Comparison of ENCODE assay signal across 16 cellular contexts in the genomic region with DNA sequence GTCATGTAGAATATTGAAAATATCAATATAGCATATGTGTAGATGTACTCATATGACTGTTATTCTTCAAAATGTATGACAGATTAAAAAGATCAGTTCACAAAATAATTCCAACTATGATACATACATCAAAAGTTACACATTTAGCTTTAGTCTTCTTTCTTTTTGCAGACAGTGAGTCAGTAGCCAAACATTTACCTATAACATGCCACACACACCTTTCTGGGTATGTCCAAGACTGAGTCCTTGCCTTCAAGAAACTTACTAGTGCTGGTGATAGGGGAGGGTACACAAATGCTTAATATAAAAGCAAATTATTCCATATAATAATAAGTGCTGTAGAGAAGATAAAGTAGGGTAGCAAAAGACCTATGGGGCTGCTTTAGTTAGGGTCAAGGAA.
A peak's percentile ranks its signal among the peaks of the same experiment; 100 is the strongest.
DNase-seq lines count a peak whose midpoint lies in the region; ATAC-seq, FAIRE-seq and TF ChIP-seq lines count a peak whose summit lies in the region.
"Had no signal": no experiment of that assay in that cellular context is flagged by ENCODE, and none has a peak within 500 bp of the region (broad histone marks: within the 10 kb centered on the region; RNA-seq: fewer than 3 reads in every experiment).

No MANE protein-coding gene starts in this region.

- H4K20me1 ChIP-seq in PC-3 (ENCODE audit: low read length), result no peaks in the 10 kb centered on the region
- no peaks in the 10 kb centered on the region for H4K20me1 ChIP-seq in keratinocyte (ENCODE audit: control insufficient read depth, extremely low read depth, insufficient read depth, low read length)
- H4K20me1 ChIP-seq: BLaER1 had no signal

- H3K4me2 ChIP-seq in PC-3 (ENCODE audit: low read length), result no peak overlapping the region
- no peak overlapping the region for H3K4me2 ChIP-seq in keratinocyte (ENCODE audit: control insufficient read depth, extremely low read depth, insufficient read depth, low read depth, low read length)
- H3K4me2 ChIP-seq: BLaER1 had no signal

- DNase-seq in PC-3 (peak; percentile 26), bronchial epithelial cell (ENCODE audit: low read depth) (peak; percentile 40), keratinocyte (ENCODE audit: low read depth, low spot score) (peak; percentile 7), NCI-H774 (lab: John Stamatoyannopoulos, UW) (no peak), Ammon's horn (ENCODE audit: low spot score) (no peak), hippocampal formation (lab: John Stamatoyannopoulos, UW) (no peak)
- DNase-seq in activated CD4-positive, alpha-beta T cell treated with anti-CD3 and anti-CD28 coated beads, Interleukin-2, amount 10 ng/mL, durations not matched to agents 7 days and 5 days, result no peak
- DNase-seq: ACHN; AML-193; CD8-positive, alpha-beta T cell; HCEC 1CT had no signal

- no peak overlapping the region for H3K4me3 Mint-ChIP-seq in activated CD4-positive, alpha-beta T cell treated with anti-CD3 and anti-CD28 coated beads, Interleukin-2, amount 10 ng/mL, durations not matched to agents 7 days and 5 days
- H3K4me3 Mint-ChIP-seq: CD8-positive, alpha-beta T cell had no signal

- H3K9me1 ChIP-seq in keratinocyte (ENCODE audit: control insufficient read depth, extremely low read depth, insufficient read depth, low read length), result no peaks in the 10 kb centered on the region

- H3K4me1 ChIP-seq in PC-3 (ENCODE audit: insufficient read depth, low read length) (peaks cover 12% of the 10 kb centered on the region), keratinocyte (ENCODE audit: control insufficient read depth, extremely low read depth, insufficient read depth, low read length) (no peaks in the 10 kb centered on the region)

- H3K36me3 Mint-ChIP-seq in activated CD4-positive, alpha-beta T cell treated with anti-CD3 and anti-CD28 coated beads, Interleukin-2, amount 10 ng/mL, durations not matched to agents 7 days and 5 days (ENCODE audit: low read depth), result peaks cover 6% of the 10 kb centered on the region

- H3K79me2 ChIP-seq in PC-3 (ENCODE audit: low read length) (no peaks in the 10 kb centered on the region), keratinocyte (ENCODE audit: control insufficient read depth, insufficient read depth, low read length) (no peaks in the 10 kb centered on the region)

- dilution Hi-C loops in keratinocyte (cut with MboI; ENCODE audit: extremely low pct_ligation_motif_present, low sequenced_read_pairs), result no loop called here

- BruUV-seq in PC-3 (replicated peaks; lab: Mats Ljungman, UMichigan), result no TSS peak

- no peaks in the 10 kb centered on the region for H3K9me2 ChIP-seq in PC-3 (replicated peaks; ENCODE audit: low read length)

- H3F3A ChIP-seq in PC-3 (ENCODE audit: low read length, unreplicated experiment), result no peaks in the 10 kb centered on the region

- H2AFZ ChIP-seq in PC-3 (ENCODE audit: low read length), result no peak overlapping the region
- H2AFZ ChIP-seq in keratinocyte (ENCODE audit: control insufficient read depth, low read length), result no peak overlapping the region

- TF ChIP-seq CTCF in PC-3 (conservative IDR thresholded peaks at IDR 0.05; ENCODE audit: low read depth, low read length), result no peak
- no peak for TF ChIP-seq CTCF in bronchial epithelial cell (IDR thresholded peaks at IDR 0.05; ENCODE audit: insufficient read depth, low read length, severe bottlenecking)
- TF ChIP-seq CTCF in keratinocyte (optimal IDR thresholded peaks at IDR 0.05 in 1 of 3, IDR thresholded peaks at IDR 0.05 in 1 of 3, conservative IDR thresholded peaks at IDR 0.05 in 1 of 3; ENCODE audit: extremely low read depth in 1 of 3, insufficient read depth in 2 of 3, low read length in 3 of 3), result no peak

- H3K27me3 ChIP-seq in PC-3 (ENCODE audit: low read length) (no peaks in the 10 kb centered on the region), bronchial epithelial cell (ENCODE audit: control insufficient read depth, insufficient read depth, low read length) (no peaks in the 10 kb centered on the region), keratinocyte (ENCODE audit: control insufficient read depth, extremely low read depth, insufficient read depth, low read length) (no peaks in the 10 kb centered on the region)
- H3K27me3 ChIP-seq: BLaER1 had no signal

- no peak for ATAC-seq in PC-3
- ATAC-seq: CD8-positive, alpha-beta T cell had no signal

- H3K27ac ChIP-seq in PC-3 (ENCODE audit: low read length) (no peak overlapping the region), keratinocyte (ENCODE audit: control insufficient read depth, insufficient read depth, low read length) (no peak overlapping the region)
- H3K27ac ChIP-seq: BLaER1, HL-60 had no signal

- no peak overlapping the region for H3K4me3 ChIP-seq in PC-3 (ENCODE audit: low read length)
- H3K4me3 ChIP-seq in bronchial epithelial cell (ENCODE audit: low read depth, low read length), result no peak overlapping the region
- no peak overlapping the region for H3K4me3 ChIP-seq in keratinocyte (ENCODE audit: control insufficient read depth in 2 of 3, extremely low read depth in 1 of 3, insufficient read depth in 2 of 3, low read depth in 1 of 3, low read length in 3 of 3)
- H3K4me3 ChIP-seq: BLaER1 had no signal

- no peak overlapping the region for H3K9ac ChIP-seq in PC-3 (ENCODE audit: low read length)
- H3K9ac ChIP-seq in keratinocyte (ENCODE audit: control insufficient read depth, extremely low read depth, insufficient read depth, low read length), result no peak overlapping the region
- H3K9ac ChIP-seq: BLaER1 had no signal

- no peaks in the 10 kb centered on the region for H3K9me3 ChIP-seq in PC-3 (ENCODE audit: low read length)
- H3K9me3 ChIP-seq in keratinocyte (ENCODE audit: control insufficient read depth, low read depth, low read length), result no peaks in the 10 kb centered on the region
- H3K9me3 ChIP-seq: BLaER1 had no signal

- no peak for FAIRE-seq in bronchial epithelial cell (lab: Jason Lieb, UNC)
- peak; percentile 29 for FAIRE-seq in keratinocyte (lab: Jason Lieb, UNC)
- FAIRE-seq: A204.1, GM12891, GM19239 had no signal

- H3K36me3 ChIP-seq in PC-3 (ENCODE audit: low read depth, low read length) (no peaks in the 10 kb centered on the region), bronchial epithelial cell (ENCODE audit: control insufficient read depth, insufficient read depth, low read length) (peaks cover 1% of the 10 kb centered on the region), keratinocyte (ENCODE audit: control insufficient read depth in 2 of 2, extremely low read depth in 1 of 2, insufficient read depth in 2 of 2, low read length in 2 of 2) (peaks cover 0 to 3% of the 10 kb centered on the region in 2 experiments)

- H3K27me3 Mint-ChIP-seq in activated CD4-positive, alpha-beta T cell treated with anti-CD3 and anti-CD28 coated beads, Interleukin-2, amount 10 ng/mL, durations not matched to agents 7 days and 5 days, result no peaks in the 10 kb centered on the region

- intact Hi-C loops in PC-3 (cut with micrococcal nuclease), result no loop called here

- POLR2A ChIA-PET in PC-3 (lab: Charles Lee; ENCODE audit: unreplicated experiment), result no interaction called here
- POLR2A ChIA-PET in activated CD4-positive, alpha-beta T cell treated with anti-CD3 and anti-CD28 coated beads, Interleukin-2, amount 10 ng/mL, durations not matched to agents 7 days and 5 days (lab: Charles Lee), result no interaction called here

- H3K4me1 Mint-ChIP-seq in activated CD4-positive, alpha-beta T cell treated with anti-CD3 and anti-CD28 coated beads, Interleukin-2, amount 10 ng/mL, durations not matched to agents 7 days and 5 days, result no peaks in the 10 kb centered on the region

- no peaks in the 10 kb centered on the region for H3K9me3 Mint-ChIP-seq in activated CD4-positive, alpha-beta T cell treated with anti-CD3 and anti-CD28 coated beads, Interleukin-2, amount 10 ng/mL, durations not matched to agents 7 days and 5 days
- H3K9me3 Mint-ChIP-seq: CD8-positive, alpha-beta T cell had no signal

- CTCF ChIA-PET in PC-3 (lab: Charles Lee), result no interaction called here
- CTCF ChIA-PET in activated CD4-positive, alpha-beta T cell treated with anti-CD3 and anti-CD28 coated beads, Interleukin-2, amount 10 ng/mL, durations not matched to agents 7 days and 5 days (lab: Charles Lee), result no interaction called here

- no peak overlapping the region for H3K27ac Mint-ChIP-seq in activated CD4-positive, alpha-beta T cell treated with anti-CD3 and anti-CD28 coated beads, Interleukin-2, amount 10 ng/mL, durations not matched to agents 7 days and 5 days
- H3K27ac Mint-ChIP-seq: CD8-positive, alpha-beta T cell had no signal

Comparison
In these comparisons a context has a peak if more than half of its experiments do, and no peak if none do; other contexts are left out.
1. DNase-seq: peak in PC-3 (single experiment), bronchial epithelial cell (single experiment) and keratinocyte (single experiment); none in NCI-H774 (single experiment), Ammon's horn (single experiment), activated CD4-positive, alpha-beta T cell treated with anti-CD3 and anti-CD28 coated beads, Interleukin-2, amount 10 ng/mL, durations not matched to agents 7 days and 5 days (single experiment) and hippocampal formation (0 of 2).